1 cellular context compared by ENCODE assay signal in the genomic region with DNA sequence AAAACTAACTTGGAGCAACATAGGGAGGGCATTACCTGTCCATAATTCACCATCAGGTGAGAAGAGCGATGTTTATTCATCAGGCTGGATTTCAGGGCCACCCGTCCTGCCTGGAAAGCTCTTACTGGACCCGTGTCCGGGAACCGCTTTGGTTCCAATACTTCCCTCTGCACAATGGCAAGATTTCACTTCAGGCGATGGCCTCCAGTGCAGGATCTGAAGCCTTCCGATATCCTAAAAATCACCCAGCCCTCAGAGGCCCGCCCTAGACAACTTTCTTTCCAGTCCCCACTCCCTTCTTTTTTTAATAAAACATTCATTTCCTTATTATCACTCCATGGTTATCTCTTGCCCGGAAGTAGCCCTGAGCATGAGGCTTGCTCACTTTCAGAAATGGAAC.
TF ChIP-seq lines count a peak whose summit lies in the region.

No MANE protein-coding gene starts in this region.

TF ChIP-seq in WTC11, 78 proteins besides CTCF, POLR2A, EP300 and RAD21 (continued from another document):
- TF ChIP-seq HMGA2 (CRISPR knock-in tag; IDR thresholded peaks at IDR 0.05) (no peak), ELF4 (CRISPR knock-in tag; IDR thresholded peaks at IDR 0.05; ENCODE audit: low read depth) (no peak), ZNF317 (CRISPR knock-in tag; IDR thresholded peaks at IDR 0.05; ENCODE audit: borderline replicate concordance, low read depth) (no peak), CBFB (CRISPR knock-in tag; IDR thresholded peaks at IDR 0.05; ENCODE audit: low read depth) (no peak), SP1 (CRISPR knock-in tag; conservative IDR thresholded peaks at IDR 0.05) (no peak), OVOL2 (CRISPR knock-in tag; IDR thresholded peaks at IDR 0.05; ENCODE audit: borderline replicate concordance) (no peak), FOXJ3 (CRISPR knock-in tag; IDR thresholded peaks at IDR 0.05; ENCODE audit: borderline replicate concordance) (no peak), ZNF671 (CRISPR knock-in tag; IDR thresholded peaks at IDR 0.05) (no peak), PRRX2 (CRISPR knock-in tag; IDR thresholded peaks at IDR 0.05) (no peak), CREB1 (CRISPR knock-in tag; IDR thresholded peaks at IDR 0.05) (no peak)
- TF ChIP-seq, protein P1, sequence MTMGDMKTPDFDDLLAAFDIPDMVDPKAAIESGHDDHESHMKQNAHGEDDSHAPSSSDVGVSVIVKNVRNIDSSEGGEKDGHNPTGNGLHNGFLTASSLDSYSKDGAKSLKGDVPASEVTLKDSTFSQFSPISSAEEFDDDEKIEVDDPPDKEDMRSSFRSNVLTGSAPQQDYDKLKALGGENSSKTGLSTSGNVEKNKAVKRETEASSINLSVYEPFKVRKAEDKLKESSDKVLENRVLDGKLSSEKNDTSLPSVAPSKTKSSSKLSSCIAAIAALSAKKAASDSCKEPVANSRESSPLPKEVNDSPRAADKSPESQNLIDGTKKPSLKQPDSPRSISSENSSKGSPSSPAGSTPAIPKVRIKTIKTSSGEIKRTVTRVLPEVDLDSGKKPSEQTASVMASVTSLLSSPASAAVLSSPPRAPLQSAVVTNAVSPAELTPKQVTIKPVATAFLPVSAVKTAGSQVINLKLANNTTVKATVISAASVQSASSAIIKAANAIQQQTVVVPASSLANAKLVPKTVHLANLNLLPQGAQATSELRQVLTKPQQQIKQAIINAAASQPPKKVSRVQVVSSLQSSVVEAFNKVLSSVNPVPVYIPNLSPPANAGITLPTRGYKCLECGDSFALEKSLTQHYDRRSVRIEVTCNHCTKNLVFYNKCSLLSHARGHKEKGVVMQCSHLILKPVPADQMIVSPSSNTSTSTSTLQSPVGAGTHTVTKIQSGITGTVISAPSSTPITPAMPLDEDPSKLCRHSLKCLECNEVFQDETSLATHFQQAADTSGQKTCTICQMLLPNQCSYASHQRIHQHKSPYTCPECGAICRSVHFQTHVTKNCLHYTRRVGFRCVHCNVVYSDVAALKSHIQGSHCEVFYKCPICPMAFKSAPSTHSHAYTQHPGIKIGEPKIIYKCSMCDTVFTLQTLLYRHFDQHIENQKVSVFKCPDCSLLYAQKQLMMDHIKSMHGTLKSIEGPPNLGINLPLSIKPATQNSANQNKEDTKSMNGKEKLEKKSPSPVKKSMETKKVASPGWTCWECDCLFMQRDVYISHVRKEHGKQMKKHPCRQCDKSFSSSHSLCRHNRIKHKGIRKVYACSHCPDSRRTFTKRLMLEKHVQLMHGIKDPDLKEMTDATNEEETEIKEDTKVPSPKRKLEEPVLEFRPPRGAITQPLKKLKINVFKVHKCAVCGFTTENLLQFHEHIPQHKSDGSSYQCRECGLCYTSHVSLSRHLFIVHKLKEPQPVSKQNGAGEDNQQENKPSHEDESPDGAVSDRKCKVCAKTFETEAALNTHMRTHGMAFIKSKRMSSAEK (CRISPR knock-in tag; IDR thresholded peaks at IDR 0.05; ENCODE audit: borderline replicate concordance) = no peak
- TF ChIP-seq, protein P2, sequence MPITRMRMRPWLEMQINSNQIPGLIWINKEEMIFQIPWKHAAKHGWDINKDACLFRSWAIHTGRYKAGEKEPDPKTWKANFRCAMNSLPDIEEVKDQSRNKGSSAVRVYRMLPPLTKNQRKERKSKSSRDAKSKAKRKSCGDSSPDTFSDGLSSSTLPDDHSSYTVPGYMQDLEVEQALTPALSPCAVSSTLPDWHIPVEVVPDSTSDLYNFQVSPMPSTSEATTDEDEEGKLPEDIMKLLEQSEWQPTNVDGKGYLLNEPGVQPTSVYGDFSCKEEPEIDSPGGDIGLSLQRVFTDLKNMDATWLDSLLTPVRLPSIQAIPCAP (CRISPR knock-in tag; IDR thresholded peaks at IDR 0.05) = no peak
- TF ChIP-seq, protein P3, sequence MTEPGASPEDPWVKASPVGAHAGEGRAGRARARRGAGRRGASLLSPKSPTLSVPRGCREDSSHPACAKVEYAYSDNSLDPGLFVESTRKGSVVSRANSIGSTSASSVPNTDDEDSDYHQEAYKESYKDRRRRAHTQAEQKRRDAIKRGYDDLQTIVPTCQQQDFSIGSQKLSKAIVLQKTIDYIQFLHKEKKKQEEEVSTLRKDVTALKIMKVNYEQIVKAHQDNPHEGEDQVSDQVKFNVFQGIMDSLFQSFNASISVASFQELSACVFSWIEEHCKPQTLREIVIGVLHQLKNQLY (CRISPR knock-in tag; IDR thresholded peaks at IDR 0.05) = no peak
- TF ChIP-seq, protein P4, sequence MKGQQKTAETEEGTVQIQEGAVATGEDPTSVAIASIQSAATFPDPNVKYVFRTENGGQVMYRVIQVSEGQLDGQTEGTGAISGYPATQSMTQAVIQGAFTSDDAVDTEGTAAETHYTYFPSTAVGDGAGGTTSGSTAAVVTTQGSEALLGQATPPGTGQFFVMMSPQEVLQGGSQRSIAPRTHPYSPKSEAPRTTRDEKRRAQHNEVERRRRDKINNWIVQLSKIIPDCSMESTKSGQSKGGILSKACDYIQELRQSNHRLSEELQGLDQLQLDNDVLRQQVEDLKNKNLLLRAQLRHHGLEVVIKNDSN (CRISPR knock-in tag; IDR thresholded peaks at IDR 0.05) = no peak
- TF ChIP-seq, protein P5, sequence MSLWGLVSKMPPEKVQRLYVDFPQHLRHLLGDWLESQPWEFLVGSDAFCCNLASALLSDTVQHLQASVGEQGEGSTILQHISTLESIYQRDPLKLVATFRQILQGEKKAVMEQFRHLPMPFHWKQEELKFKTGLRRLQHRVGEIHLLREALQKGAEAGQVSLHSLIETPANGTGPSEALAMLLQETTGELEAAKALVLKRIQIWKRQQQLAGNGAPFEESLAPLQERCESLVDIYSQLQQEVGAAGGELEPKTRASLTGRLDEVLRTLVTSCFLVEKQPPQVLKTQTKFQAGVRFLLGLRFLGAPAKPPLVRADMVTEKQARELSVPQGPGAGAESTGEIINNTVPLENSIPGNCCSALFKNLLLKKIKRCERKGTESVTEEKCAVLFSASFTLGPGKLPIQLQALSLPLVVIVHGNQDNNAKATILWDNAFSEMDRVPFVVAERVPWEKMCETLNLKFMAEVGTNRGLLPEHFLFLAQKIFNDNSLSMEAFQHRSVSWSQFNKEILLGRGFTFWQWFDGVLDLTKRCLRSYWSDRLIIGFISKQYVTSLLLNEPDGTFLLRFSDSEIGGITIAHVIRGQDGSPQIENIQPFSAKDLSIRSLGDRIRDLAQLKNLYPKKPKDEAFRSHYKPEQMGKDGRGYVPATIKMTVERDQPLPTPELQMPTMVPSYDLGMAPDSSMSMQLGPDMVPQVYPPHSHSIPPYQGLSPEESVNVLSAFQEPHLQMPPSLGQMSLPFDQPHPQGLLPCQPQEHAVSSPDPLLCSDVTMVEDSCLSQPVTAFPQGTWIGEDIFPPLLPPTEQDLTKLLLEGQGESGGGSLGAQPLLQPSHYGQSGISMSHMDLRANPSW (CRISPR knock-in tag; conservative IDR thresholded peaks at IDR 0.05; ENCODE audit: low read depth) = no peak
- TF ChIP-seq, protein P6, sequence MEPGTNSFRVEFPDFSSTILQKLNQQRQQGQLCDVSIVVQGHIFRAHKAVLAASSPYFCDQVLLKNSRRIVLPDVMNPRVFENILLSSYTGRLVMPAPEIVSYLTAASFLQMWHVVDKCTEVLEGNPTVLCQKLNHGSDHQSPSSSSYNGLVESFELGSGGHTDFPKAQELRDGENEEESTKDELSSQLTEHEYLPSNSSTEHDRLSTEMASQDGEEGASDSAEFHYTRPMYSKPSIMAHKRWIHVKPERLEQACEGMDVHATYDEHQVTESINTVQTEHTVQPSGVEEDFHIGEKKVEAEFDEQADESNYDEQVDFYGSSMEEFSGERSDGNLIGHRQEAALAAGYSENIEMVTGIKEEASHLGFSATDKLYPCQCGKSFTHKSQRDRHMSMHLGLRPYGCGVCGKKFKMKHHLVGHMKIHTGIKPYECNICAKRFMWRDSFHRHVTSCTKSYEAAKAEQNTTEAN (CRISPR knock-in tag; IDR thresholded peaks at IDR 0.05) = no peak
- TF ChIP-seq, protein P7, sequence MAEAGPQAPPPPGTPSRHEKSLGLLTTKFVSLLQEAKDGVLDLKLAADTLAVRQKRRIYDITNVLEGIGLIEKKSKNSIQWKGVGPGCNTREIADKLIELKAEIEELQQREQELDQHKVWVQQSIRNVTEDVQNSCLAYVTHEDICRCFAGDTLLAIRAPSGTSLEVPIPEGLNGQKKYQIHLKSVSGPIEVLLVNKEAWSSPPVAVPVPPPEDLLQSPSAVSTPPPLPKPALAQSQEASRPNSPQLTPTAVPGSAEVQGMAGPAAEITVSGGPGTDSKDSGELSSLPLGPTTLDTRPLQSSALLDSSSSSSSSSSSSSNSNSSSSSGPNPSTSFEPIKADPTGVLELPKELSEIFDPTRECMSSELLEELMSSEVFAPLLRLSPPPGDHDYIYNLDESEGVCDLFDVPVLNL (CRISPR knock-in tag; IDR thresholded peaks at IDR 0.05; ENCODE audit: borderline replicate concordance, low read depth) = no peak
- TF ChIP-seq, protein P8, sequence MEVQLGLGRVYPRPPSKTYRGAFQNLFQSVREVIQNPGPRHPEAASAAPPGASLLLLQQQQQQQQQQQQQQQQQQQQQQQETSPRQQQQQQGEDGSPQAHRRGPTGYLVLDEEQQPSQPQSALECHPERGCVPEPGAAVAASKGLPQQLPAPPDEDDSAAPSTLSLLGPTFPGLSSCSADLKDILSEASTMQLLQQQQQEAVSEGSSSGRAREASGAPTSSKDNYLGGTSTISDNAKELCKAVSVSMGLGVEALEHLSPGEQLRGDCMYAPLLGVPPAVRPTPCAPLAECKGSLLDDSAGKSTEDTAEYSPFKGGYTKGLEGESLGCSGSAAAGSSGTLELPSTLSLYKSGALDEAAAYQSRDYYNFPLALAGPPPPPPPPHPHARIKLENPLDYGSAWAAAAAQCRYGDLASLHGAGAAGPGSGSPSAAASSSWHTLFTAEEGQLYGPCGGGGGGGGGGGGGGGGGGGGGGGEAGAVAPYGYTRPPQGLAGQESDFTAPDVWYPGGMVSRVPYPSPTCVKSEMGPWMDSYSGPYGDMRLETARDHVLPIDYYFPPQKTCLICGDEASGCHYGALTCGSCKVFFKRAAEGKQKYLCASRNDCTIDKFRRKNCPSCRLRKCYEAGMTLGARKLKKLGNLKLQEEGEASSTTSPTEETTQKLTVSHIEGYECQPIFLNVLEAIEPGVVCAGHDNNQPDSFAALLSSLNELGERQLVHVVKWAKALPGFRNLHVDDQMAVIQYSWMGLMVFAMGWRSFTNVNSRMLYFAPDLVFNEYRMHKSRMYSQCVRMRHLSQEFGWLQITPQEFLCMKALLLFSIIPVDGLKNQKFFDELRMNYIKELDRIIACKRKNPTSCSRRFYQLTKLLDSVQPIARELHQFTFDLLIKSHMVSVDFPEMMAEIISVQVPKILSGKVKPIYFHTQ (CRISPR knock-in tag; IDR thresholded peaks at IDR 0.05) = no peak
